15 cellular contexts compared by ENCODE assay signal in the genomic region with DNA sequence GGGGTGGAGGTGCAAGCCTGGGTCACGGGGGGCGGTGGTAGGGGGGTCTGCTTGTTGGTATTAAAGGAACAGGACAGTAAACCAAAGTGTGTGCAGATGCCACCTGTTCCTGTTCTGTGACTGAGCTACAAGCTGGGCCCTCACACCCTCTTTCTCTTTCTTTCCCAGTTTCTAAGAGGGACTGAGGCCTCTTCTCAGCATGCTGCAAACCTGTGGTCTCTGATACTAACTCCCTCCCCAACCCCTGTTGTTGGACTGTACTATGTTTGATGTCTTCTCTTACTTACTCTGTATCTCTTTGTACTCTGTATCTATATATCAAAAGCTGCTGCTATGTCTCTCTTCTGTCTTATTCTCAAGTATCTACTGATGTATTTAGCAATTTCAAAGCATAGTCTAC. TPM values are rescaled to one million over a fixed set of nuclear protein-coding genes. Genes with fewer than 3 reads are reported as not detected.
"Had no signal": no experiment of that assay in that cellular context is flagged by ENCODE, and none has a peak within 500 bp of the region (broad histone marks: within the 10 kb centered on the region; RNA-seq: fewer than 3 reads in every experiment).

No MANE protein-coding gene starts in this region.

- H3K27ac ChIP-seq: coronary artery, epithelial cell of prostate, esophagus squamous epithelium, gastrocnemius medialis, heart right ventricle, left ventricle myocardium inferior, lower lobe of right lung had no signal

- H3K4me3 ChIP-seq: coronary artery, dorsolateral prefrontal cortex, esophagus squamous epithelium, gastrocnemius medialis, heart right ventricle, left ventricle myocardium inferior, lower lobe of right lung, mucosa of descending colon had no signal

- H3K27me3 ChIP-seq: dorsolateral prefrontal cortex, gastrocnemius medialis had no signal

- FAIRE-seq: colon, endometrium had no signal

- DNase-seq: esophagus squamous epithelium, left colon, left ventricle myocardium inferior, lower lobe of right lung had no signal

- H3K9me3 ChIP-seq: esophagus squamous epithelium, gastrocnemius medialis, heart right ventricle, left ventricle myocardium inferior, lower lobe of right lung, mucosa of descending colon had no signal

- H3K4me1 ChIP-seq: esophagus squamous epithelium, gastrocnemius medialis, heart right ventricle, left ventricle myocardium inferior, lower lobe of right lung had no signal

- H3K36me3 ChIP-seq: esophagus squamous epithelium, gastrocnemius medialis, heart right ventricle, left ventricle myocardium inferior, lower lobe of right lung had no signal

RNA-seq across cellular contexts. Expression of a gene that starts 27.2 kb away (rescaled TPM):
- polyA plus RNA-seq: naive thymus-derived CD8-positive, alpha-beta T cell had no signal

RNA-seq across cellular contexts. Expression of a gene that starts 34.2 kb away (rescaled TPM):
- total RNA-seq: mesenteric fat pad, myocyte had no signal
